15 cellular contexts compared by ENCODE assay signal in the genomic region with DNA sequence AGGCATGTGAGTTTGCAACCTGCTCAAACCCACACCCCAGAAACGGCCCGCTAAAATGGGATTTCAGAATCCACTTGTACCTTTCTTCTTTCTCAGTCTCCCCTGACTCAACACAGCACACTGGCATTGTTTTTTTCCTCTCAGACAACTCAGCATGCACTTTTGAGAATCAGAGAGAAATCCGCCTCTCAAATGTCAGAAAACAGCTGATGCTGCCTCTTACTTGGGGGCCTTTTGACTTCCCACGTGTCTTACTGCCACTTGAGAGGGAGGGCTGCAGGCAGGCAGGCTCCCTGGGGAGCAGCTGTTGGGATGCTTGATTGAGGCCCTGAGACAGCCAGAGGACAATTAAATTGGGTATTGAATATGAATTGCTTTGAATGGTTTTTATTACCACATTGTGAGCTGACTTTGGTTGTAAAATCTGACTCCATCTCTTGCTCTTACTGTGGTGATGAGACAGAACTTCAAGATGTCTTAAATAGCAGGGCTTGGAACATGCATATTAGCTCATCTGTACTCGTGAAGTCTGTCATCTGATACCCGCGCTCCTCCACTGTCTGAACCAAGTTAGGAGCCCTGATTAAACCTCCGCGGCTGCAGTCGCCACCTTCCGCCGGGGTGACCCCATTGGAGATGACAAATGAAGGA.
DNase-seq lines count a peak whose midpoint lies in the region; ATAC-seq, FAIRE-seq and TF ChIP-seq lines count a peak whose summit lies in the region.
"Had no signal": no experiment of that assay in that cellular context is flagged by ENCODE, and none has a peak within 500 bp of the region (broad histone marks: within the 10 kb centered on the region; RNA-seq: fewer than 3 reads in every experiment).

No MANE protein-coding gene starts in this region.

- no peak overlapping the region for H3K4me3 Mint-ChIP-seq in activated naive CD4-positive, alpha-beta T cell treated with anti-CD3 and anti-CD28 coated beads, Interleukin-2, amount 10 ng/mL, durations not matched to agents 7 days and 5 days
- H3K4me3 Mint-ChIP-seq in brain (peak overlapping the region in 1 of 5 experiments; percentile 21), CD14-positive monocyte (no peak overlapping the region)
- H3K4me3 Mint-ChIP-seq: memory B cell had no signal

- TF ChIP-seq CTCF in brain (conservative IDR thresholded peaks at IDR 0.05) (no peak), CD14-positive monocyte (IDR thresholded peaks at IDR 0.05) (no peak)

- FAIRE-seq in HTR-8/SVneo (lab: Jason Lieb, UNC), result no peak
- FAIRE-seq: endometrium had no signal

- ATAC-seq in stimulated activated naive CD8-positive, alpha-beta T cell treated with anti-CD3 and anti-CD28 coated beads, Interleukin-15, Interleukin-2, amounts not matched to agents 100 U/mL and 50 U/mL, for 24 hours, result peak; percentile 37

- no peaks in the 10 kb centered on the region for H3K9me3 Mint-ChIP-seq in activated naive CD4-positive, alpha-beta T cell treated with anti-CD3 and anti-CD28 coated beads, Interleukin-2, amount 10 ng/mL, durations not matched to agents 7 days and 5 days
- H3K9me3 Mint-ChIP-seq in brain (peaks cover 0 to 8% (median 0%) of the 10 kb centered on the region in 5 experiments), CD14-positive monocyte (peaks cover 0 to 7% (median 3%) of the 10 kb centered on the region in 7 donors)
- H3K9me3 Mint-ChIP-seq: memory B cell had no signal

- H3K27me3 Mint-ChIP-seq in activated naive CD4-positive, alpha-beta T cell treated with anti-CD3 and anti-CD28 coated beads, Interleukin-2, amount 10 ng/mL, durations not matched to agents 7 days and 5 days, result peaks cover 45% of the 10 kb centered on the region
- H3K27me3 Mint-ChIP-seq in brain (no peaks in the 10 kb centered on the region), CD14-positive monocyte (ENCODE audit: low read depth in 3 of 3) (peaks cover 29 to 40% (median 33%) of the 10 kb centered on the region in 3 donors)

- no peaks in the 10 kb centered on the region for H3K36me3 Mint-ChIP-seq in activated naive CD4-positive, alpha-beta T cell treated with anti-CD3 and anti-CD28 coated beads, Interleukin-2, amount 10 ng/mL, durations not matched to agents 7 days and 5 days
- H3K36me3 Mint-ChIP-seq in brain, result peaks cover 7% of the 10 kb centered on the region
- peaks cover under 1 to 3% of the 10 kb centered on the region in 2 donors for H3K36me3 Mint-ChIP-seq in CD14-positive monocyte
- H3K36me3 Mint-ChIP-seq: memory B cell had no signal

- CTCF ChIA-PET in activated naive CD4-positive, alpha-beta T cell treated with anti-CD3 and anti-CD28 coated beads, Interleukin-2, amount 10 ng/mL, durations not matched to agents 7 days and 5 days (lab: Charles Lee), result interaction anchor here (0.8 to 4.2 kb wide), 9 partner anchors 8 to 255 kb away, joined by 3 to 22 read pairs (median 5); no protein-coding TSS in a partner anchor

- H3K27ac Mint-ChIP-seq in activated naive CD4-positive, alpha-beta T cell treated with anti-CD3 and anti-CD28 coated beads, Interleukin-2, amount 10 ng/mL, durations not matched to agents 7 days and 5 days, result no peak overlapping the region
- peak overlapping the region in 3 of 5 experiments; percentile 43 to 90 (median 66) for H3K27ac Mint-ChIP-seq in brain
- H3K27ac Mint-ChIP-seq in CD14-positive monocyte, result peak overlapping the region in 1 of 7 donors; percentile 18
- H3K27ac Mint-ChIP-seq: memory B cell had no signal

- H3K4me1 Mint-ChIP-seq in activated naive CD4-positive, alpha-beta T cell treated with anti-CD3 and anti-CD28 coated beads, Interleukin-2, amount 10 ng/mL, durations not matched to agents 7 days and 5 days, result peaks cover 14% of the 10 kb centered on the region
- H3K4me1 Mint-ChIP-seq in brain, result peaks cover 43% of the 10 kb centered on the region
- H3K4me1 Mint-ChIP-seq in CD14-positive monocyte, result peaks cover 10% of the 10 kb centered on the region

- intact Hi-C loops in CD14-positive monocyte (cut with micrococcal nuclease), result no loop called here

- DNase-seq in activated naive CD4-positive, alpha-beta T cell treated with Interleukin-2 at 50 U/mL for 16 hours, result peak; percentile 16
- no peak for DNase-seq in activated naive CD4-positive, alpha-beta T cell treated with anti-CD3 and anti-CD28 coated beads, Interleukin-2, amount 10 ng/mL, durations not matched to agents 7 days and 5 days
- peak; percentile 54 for DNase-seq in NCI-H345 treated with DMSO at 0.1 percent for 48 hours (lab: John Stamatoyannopoulos, UW; ENCODE audit: unreplicated experiment)
- peak; percentile 19 for DNase-seq in stimulated activated naive CD8-positive, alpha-beta T cell treated with anti-CD3 and anti-CD28 coated beads, Interleukin-15, Interleukin-2, amounts not matched to agents 100 U/mL and 50 U/mL, for 24 hours
- DNase-seq in iPS-NIHi11 (ENCODE audit: low spot score), result no peak
- DNase-seq in CD14-positive monocyte (ENCODE audit: low spot score), result no peak
- DNase-seq in HTR-8/SVneo (ENCODE audit: insufficient read length, low spot score), result no peak
- DNase-seq: activated CD4-positive, CD25-positive, alpha-beta regulatory T cell; hippocampal formation; NCI-H2081 treated with DMSO at 0.1 percent for 48 hours; SHP77; transverse colon had no signal

Comparison
In these comparisons a context has a peak if more than half of its experiments do, and no peak if none do; other contexts are left out.
1. DNase-seq: peak in activated naive CD4-positive, alpha-beta T cell treated with Interleukin-2 at 50 U/mL for 16 hours (single experiment), NCI-H345 treated with DMSO at 0.1 percent for 48 hours (single experiment) and stimulated activated naive CD8-positive, alpha-beta T cell treated with anti-CD3 and anti-CD28 coated beads, Interleukin-15, Interleukin-2, amounts not matched to agents 100 U/mL and 50 U/mL, for 24 hours (single experiment); none in activated naive CD4-positive, alpha-beta T cell treated with anti-CD3 and anti-CD28 coated beads, Interleukin-2, amount 10 ng/mL, durations not matched to agents 7 days and 5 days (single experiment), iPS-NIHi11 (single experiment), CD14-positive monocyte (single experiment) and HTR-8/SVneo (single experiment).